10 cellular contexts compared by ENCODE assay signal in the genomic region with DNA sequence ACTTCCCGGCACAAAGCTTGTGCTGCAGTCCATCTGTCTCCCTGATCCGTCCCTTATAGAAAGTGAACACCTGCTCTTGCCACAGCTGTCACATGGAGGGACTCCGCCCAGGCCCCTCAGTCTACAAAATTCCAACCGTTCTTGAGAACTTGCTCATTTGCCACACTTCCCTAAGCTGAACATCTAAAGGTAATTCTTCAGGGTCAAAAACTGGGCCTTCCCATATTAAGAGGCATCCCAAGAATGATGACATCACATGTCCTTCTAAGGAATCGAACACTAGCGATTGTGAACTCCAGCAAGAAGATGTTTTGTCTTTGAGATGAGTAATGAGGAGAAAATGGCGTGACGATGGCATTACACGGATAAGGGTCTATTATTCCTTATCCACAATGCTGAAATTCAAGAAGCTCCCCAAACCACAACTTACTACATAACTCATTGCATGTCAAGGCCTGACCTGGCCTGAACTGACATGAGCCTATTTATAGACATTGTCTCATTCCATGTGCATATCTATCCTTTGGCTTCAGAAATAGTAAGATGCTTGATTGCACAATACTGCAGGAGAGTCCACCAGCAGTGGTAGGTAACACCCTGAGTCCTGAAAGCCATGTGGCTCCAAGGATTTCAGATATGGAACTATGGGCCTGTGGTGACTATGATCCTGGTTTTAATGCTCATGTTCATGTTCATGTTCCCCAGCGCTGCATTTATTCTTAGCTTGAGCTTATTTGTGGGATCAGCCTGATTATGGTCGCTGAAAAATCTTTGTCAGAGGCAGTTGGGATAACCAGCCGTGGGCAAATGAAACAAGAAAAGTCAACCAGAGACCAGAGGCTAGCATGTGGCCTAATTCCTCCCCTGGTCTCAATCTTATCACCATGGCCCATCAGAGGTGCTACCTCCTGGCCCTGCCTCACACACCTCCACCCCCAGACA.
DNase-seq lines count a peak whose midpoint lies in the region; ATAC-seq and TF ChIP-seq lines count a peak whose summit lies in the region.
"Had no signal": no experiment of that assay in that cellular context is flagged by ENCODE, and none has a peak within 500 bp of the region (broad histone marks: within the 10 kb centered on the region; RNA-seq: fewer than 3 reads in every experiment).

No MANE protein-coding gene starts in this region.

- peaks cover 2% of the 10 kb centered on the region for H3K9me3 Mint-ChIP-seq in activated CD4-positive, alpha-beta T cell treated with anti-CD3 and anti-CD28 coated beads for 36 hours (ENCODE audit: low read depth)

- peaks cover 0 to 2% of the 10 kb centered on the region in 2 donors for H3K9me3 ChIP-seq in esophagus (ENCODE audit: control insufficient read depth in 2 of 2, insufficient read depth in 1 of 2, low read depth in 1 of 2, low read length in 1 of 2)

- no peak overlapping the region for H3K4me3 ChIP-seq in esophagus (ENCODE audit: low read depth in 1 of 2, low read length in 2 of 2)

- peaks cover 0 to 8% of the 10 kb centered on the region in 2 donors for H3K4me1 ChIP-seq in esophagus (ENCODE audit: control insufficient read depth in 2 of 2, insufficient read depth in 2 of 2, low read length in 1 of 2)

- no peaks in the 10 kb centered on the region for H3K36me3 ChIP-seq in esophagus (ENCODE audit: control insufficient read depth in 2 of 2, insufficient read depth in 2 of 2, low read length in 1 of 2)

- H3K36me3 Mint-ChIP-seq in activated CD4-positive, alpha-beta T cell treated with anti-CD3 and anti-CD28 coated beads for 36 hours (ENCODE audit: low read depth) = no peaks in the 10 kb centered on the region

- no peak for TF ChIP-seq CTCF in omental fat pad (IDR thresholded peaks at IDR 0.05)

- H3K27me3 ChIP-seq in esophagus (ENCODE audit: control insufficient read depth in 1 of 2, insufficient read depth in 2 of 2, low read length in 2 of 2) = no peaks in the 10 kb centered on the region

- DNase-seq in HCEC 1CT = peak; percentile 96
- peak; percentile 91 for DNase-seq in NOMO-1 treated with DMSO at 0.1 percent for 48 hours (lab: John Stamatoyannopoulos, UW; ENCODE audit: unreplicated experiment)
- peak; percentile 59 for DNase-seq in renal cortical epithelial cell (ENCODE audit: low read depth)
- no peak for DNase-seq in activated effector memory CD4-positive, alpha-beta T cell treated with Interleukin-2 at 50 U/mL for 16 hours
- no peak for DNase-seq in omental fat pad (ENCODE audit: low spot score)
- DNase-seq in activated CD4-positive, alpha-beta T cell treated with anti-CD3 and anti-CD28 coated beads for 36 hours = no peak
- DNase-seq in activated naive CD4-positive, alpha-beta T cell treated with Interleukin-2 at 50 U/mL for 16 hours = no peak
- DNase-seq: effector CD4-positive, alpha-beta T cell; NCI-H446 had no signal

- no peaks in the 10 kb centered on the region for H3K27me3 Mint-ChIP-seq in activated CD4-positive, alpha-beta T cell treated with anti-CD3 and anti-CD28 coated beads for 36 hours

- H3K27ac ChIP-seq in esophagus (ENCODE audit: low read depth in 2 of 2, low read length in 1 of 2) = peak overlapping the region; percentile 69 to 72

- ATAC-seq in omental fat pad (ENCODE audit: low FRiP score) = no peak
- ATAC-seq in activated CD4-positive, alpha-beta T cell treated with anti-CD3 and anti-CD28 coated beads for 36 hours = no peak

- 79 to 89% methylated on average over 12 of the region's 12 CpGs for WGBS in esophagus, 2 donors

- POLR2A ChIA-PET in activated CD4-positive, alpha-beta T cell treated with anti-CD3 and anti-CD28 coated beads for 36 hours (lab: Charles Lee) = no interaction called here

- no peak overlapping the region for H3K4me3 Mint-ChIP-seq in activated CD4-positive, alpha-beta T cell treated with anti-CD3 and anti-CD28 coated beads for 36 hours

- intact Hi-C loops in activated CD4-positive, alpha-beta T cell treated with anti-CD3 and anti-CD28 coated beads for 36 hours (cut with DNase I, micrococcal nuclease) = no loop called here

- H3K27ac Mint-ChIP-seq in activated CD4-positive, alpha-beta T cell treated with anti-CD3 and anti-CD28 coated beads for 36 hours = no peak overlapping the region

- CTCF ChIA-PET in activated CD4-positive, alpha-beta T cell treated with anti-CD3 and anti-CD28 coated beads for 36 hours (lab: Charles Lee) = interaction anchor here (0.8 kb wide), 1 partner anchor 28 kb away, joined by 3 read pairs; no protein-coding TSS in a partner anchor

- H3K4me1 Mint-ChIP-seq in activated CD4-positive, alpha-beta T cell treated with anti-CD3 and anti-CD28 coated beads for 36 hours = peaks cover 10% of the 10 kb centered on the region

Comparison
In these comparisons a context has a peak if more than half of its experiments do, and no peak if none do; other contexts are left out.
1. DNase-seq: peak in HCEC 1CT (single experiment), NOMO-1 treated with DMSO at 0.1 percent for 48 hours (single experiment) and renal cortical epithelial cell (single experiment); none in activated effector memory CD4-positive, alpha-beta T cell treated with Interleukin-2 at 50 U/mL for 16 hours (single experiment), omental fat pad (single experiment), activated CD4-positive, alpha-beta T cell treated with anti-CD3 and anti-CD28 coated beads for 36 hours (single experiment) and activated naive CD4-positive, alpha-beta T cell treated with Interleukin-2 at 50 U/mL for 16 hours (single experiment).